1 cellular context compared by ENCODE assay signal in genomic region chr19:16572332-16573211, GRCh38.
TF ChIP-seq lines count a peak whose summit lies in the region.

TSS of gene SLC35E1 (minus strand) at chr19:16572415. CDS start at chr19:16572364, 51 bp downstream.

TF ChIP-seq in HepG2, 621 proteins besides CTCF, POLR2A, EP300 and RAD21 (continued from another document and continues in another):
- no peak for TF ChIP-seq ZNF816 (CRISPR knock-in tag; IDR thresholded peaks at IDR 0.05; ENCODE audit: borderline replicate concordance)
- TF ChIP-seq ZNF569 (CRISPR knock-in tag; IDR thresholded peaks at IDR 0.05; ENCODE audit: borderline replicate concordance), result 0 out of 2 replicates have a peak, but pooled peaks have one; percentile 59
- no peak; the same call in 1 of the 2 replicates for TF ChIP-seq REL (CRISPR knock-in tag; conservative IDR thresholded peaks at IDR 0.05)
- peak; percentile 45; the same call in 1 of the 2 replicates for TF ChIP-seq ZNF691 (CRISPR knock-in tag; IDR thresholded peaks at IDR 0.05; ENCODE audit: borderline replicate concordance, low read depth)
- TF ChIP-seq MED13 (CRISPR knock-in tag; IDR thresholded peaks at IDR 0.05), result 0 out of 2 replicates have a peak, but pooled peaks have one; percentile 70
- no peak for TF ChIP-seq ZFP36L2 (CRISPR knock-in tag; IDR thresholded peaks at IDR 0.05)
- 0 out of 2 replicates have a peak, but pooled peaks have one; percentile 66 for TF ChIP-seq ZNF441 (CRISPR knock-in tag; IDR thresholded peaks at IDR 0.05; ENCODE audit: borderline replicate concordance)
- no peak; the same call in 1 of the 2 replicates for TF ChIP-seq ZNF740 (CRISPR knock-in tag; IDR thresholded peaks at IDR 0.05)
- TF ChIP-seq ZUFSP (CRISPR knock-in tag; IDR thresholded peaks at IDR 0.05; ENCODE audit: borderline replicate concordance), result no peak
- TF ChIP-seq HDAC6 (IDR thresholded peaks at IDR 0.05; ENCODE audit: low read depth, low read length), result no peak
- TF ChIP-seq ZNF33A (CRISPR knock-in tag; IDR thresholded peaks at IDR 0.05; ENCODE audit: borderline replicate concordance), result no peak
- no peak for TF ChIP-seq TAF15 (IDR thresholded peaks at IDR 0.05; ENCODE audit: low read depth, low read length, poor library complexity, severe bottlenecking)
- TF ChIP-seq SETDB1 (CRISPR knock-in tag; IDR thresholded peaks at IDR 0.05; ENCODE audit: borderline replicate concordance), result no peak
- TF ChIP-seq REPIN1 (CRISPR knock-in tag; IDR thresholded peaks at IDR 0.05; ENCODE audit: borderline replicate concordance, low read depth), result peak; percentile 72; the same call in 1 of the 2 replicates
- TF ChIP-seq NPAS2 (CRISPR knock-in tag; IDR thresholded peaks at IDR 0.05; ENCODE audit: borderline replicate concordance), result no peak
- no peak; the same call in 1 of the 2 replicates for TF ChIP-seq ETV6 (CRISPR knock-in tag; conservative IDR thresholded peaks at IDR 0.05)
- peak; percentile 89 for TF ChIP-seq ZHX2 (IDR thresholded peaks at IDR 0.05; ENCODE audit: low read depth)
- TF ChIP-seq ZHX2 (CRISPR knock-in tag; IDR thresholded peaks at IDR 0.05; ENCODE audit: borderline replicate concordance), result no peak
- TF ChIP-seq FOXP4 (CRISPR knock-in tag; IDR thresholded peaks at IDR 0.05), result peak; percentile 57
- peak; percentile 78; the same call in 1 of the 2 replicates for TF ChIP-seq XBP1 (CRISPR knock-in tag; IDR thresholded peaks at IDR 0.05)
- TF ChIP-seq MYPOP (CRISPR knock-in tag; IDR thresholded peaks at IDR 0.05), result no peak
- TF ChIP-seq ZNF841 (CRISPR knock-in tag; IDR thresholded peaks at IDR 0.05; ENCODE audit: borderline replicate concordance), result no peak
- peak; percentile 77; the same call in 1 of the 2 replicates for TF ChIP-seq ZNF232 (CRISPR knock-in tag; IDR thresholded peaks at IDR 0.05; ENCODE audit: borderline replicate concordance)
- peak; percentile 66; the same call in 1 of the 2 replicates for TF ChIP-seq SMAD9 (CRISPR knock-in tag; IDR thresholded peaks at IDR 0.05)
- TF ChIP-seq MYC (CRISPR knock-in tag; IDR thresholded peaks at IDR 0.05; ENCODE audit: borderline replicate concordance), result peak; percentile 82
- peak; percentile 68 for TF ChIP-seq FOXA3 (CRISPR knock-in tag; IDR thresholded peaks at IDR 0.05)
- TF ChIP-seq SMAD3 (CRISPR knock-in tag; IDR thresholded peaks at IDR 0.05), result 0 out of 2 replicates have a peak, but pooled peaks have one; percentile 45
- TF ChIP-seq HHEX (CRISPR knock-in tag; IDR thresholded peaks at IDR 0.05), result no peak
- TF ChIP-seq KDM5B (CRISPR knock-in tag; IDR thresholded peaks at IDR 0.05; ENCODE audit: borderline replicate concordance), result peak; percentile 52
- no peak for TF ChIP-seq DZIP1 (CRISPR knock-in tag; IDR thresholded peaks at IDR 0.05)
- no peak for TF ChIP-seq HMGXB3 (CRISPR knock-in tag; IDR thresholded peaks at IDR 0.05; ENCODE audit: borderline replicate concordance)
- TF ChIP-seq ZBED4 (CRISPR knock-in tag; IDR thresholded peaks at IDR 0.05; ENCODE audit: borderline replicate concordance), result no peak
